In genomic region chr16:85232369-85233142, GRCh38 we compare ENCODE assay signal across 23 cellular contexts.
DNase-seq lines count a peak whose midpoint lies in the region; ATAC-seq and TF ChIP-seq lines count a peak whose summit lies in the region.
"Had no signal": no experiment of that assay in that cellular context is flagged by ENCODE, and none has a peak within 500 bp of the region (broad histone marks: within the 10 kb centered on the region; RNA-seq: fewer than 3 reads in every experiment).

No MANE protein-coding gene starts in this region.

- intact Hi-C loops in esophagus squamous epithelium (cut with DNase I) = no loop called here

- H3K4me1 ChIP-seq in gastroesophageal sphincter = peaks cover 0 to 86% (median 33%) of the 10 kb centered on the region in 3 donors
- H3K4me1 ChIP-seq in trophoblast cell (ENCODE audit: control insufficient read depth in 1 of 2, insufficient read depth in 2 of 2, low read length in 2 of 2) = peaks cover 19 to 23% of the 10 kb centered on the region in 2 experiments
- peaks cover 14 to 69% (median 23%) of the 10 kb centered on the region in 3 donors for H3K4me1 ChIP-seq in esophagus squamous epithelium

- DNase-seq in AG04450 (ENCODE audit: low read depth, low spot score) = no peak
- DNase-seq in NB4 (ENCODE audit: low read depth) = peak; percentile 59
- no peak for DNase-seq in trophoblast cell
- no peak for DNase-seq in NCI-H69 (lab: John Stamatoyannopoulos, UW)
- no peak for DNase-seq in activated naive CD4-positive, alpha-beta T cell (lab: John Stamatoyannopoulos, UW)
- no peak for DNase-seq in esophagus squamous epithelium (lab: John Stamatoyannopoulos, UW)
- DNase-seq in NCI-H146 (lab: John Stamatoyannopoulos, UW) = no peak
- DNase-seq: activated CD4-positive, alpha-beta T cell treated with anti-CD3 and anti-CD28 coated beads, Interleukin-2, amount 10 ng/mL, durations not matched to agents 7 days and 5 days; activated CD8-positive, alpha-beta memory T cell treated with anti-CD3 and anti-CD28 coated beads, Interleukin-2, amount 10 ng/mL, durations not matched to agents 7 days and 5 days; activated naive CD4-positive, alpha-beta T cell treated with anti-CD3 and anti-CD28 coated beads, Interleukin-2, amount 10 ng/mL, durations not matched to agents 7 days and 5 days; activated T-cell treated with anti-CD3 and anti-CD28 coated beads, Interleukin-2, amount 50 U/mL, for 72 hours; aorta; CD4-positive, CD25-positive, alpha-beta regulatory T cell; foreskin melanocyte; hypothalamus; NCI-H1930; NCI-H526 treated with DMSO at 0.1 percent for 48 hours; stimulated activated CD4-positive, alpha-beta T cell treated with anti-CD3 and anti-CD28 coated beads, Interleukin-12 subunit alpha, Interleukin-12 subunit beta, amount 100 ng/mL, for 4 hours; stimulated activated CD4-positive, alpha-beta T cell treated with anti-CD3 and anti-CD28 coated beads, Interleukin-4, amount 100 ng/mL, for 4 hours; stimulated activated naive CD4-positive, alpha-beta T cell had no signal

- H3K9ac ChIP-seq in trophoblast cell (ENCODE audit: low read length) = no peak overlapping the region

- H3K79me1 ChIP-seq in trophoblast cell (ENCODE audit: low read length) = peaks cover 29% of the 10 kb centered on the region

- TF ChIP-seq CTCF in AG04450 (IDR thresholded peaks at IDR 0.05; ENCODE audit: low read depth, low read length) (no peak), NB4 (IDR thresholded peaks at IDR 0.05; ENCODE audit: low read depth, low read length) (no peak), gastroesophageal sphincter (IDR thresholded peaks at IDR 0.05) (no peak), esophagus squamous epithelium (IDR thresholded peaks at IDR 0.05) (no peak)

- no peak overlapping the region for H3K14ac ChIP-seq in trophoblast cell (ENCODE audit: low read length)

- WGBS in gastroesophageal sphincter (ENCODE audit: low coverage in 1 of 2), 2 donors = 80 to 83% methylated on average over 1 to 4 of the region's 13 CpGs
- no CpG with 5 or more reads among the region's 13 CpGs for WGBS in trophoblast cell (ENCODE audit: extremely low coverage, insufficient coverage, insufficient read length)
- 55 to 81% methylated on average over 7 to 10 of the region's 13 CpGs for WGBS in esophagus squamous epithelium, 2 donors

- CTCF ChIA-PET in AG04450 (lab: Charles Lee) = interaction anchor here (1.6 kb wide), 1 partner anchor 21 kb away, joined by 6 read pairs; no protein-coding TSS in a partner anchor

- H3K23ac ChIP-seq in trophoblast cell (ENCODE audit: low read length) = no peak overlapping the region

- no peaks in the 10 kb centered on the region for H3K79me2 ChIP-seq in trophoblast cell (ENCODE audit: control insufficient read depth, insufficient read depth, low read length, poor library complexity)

- H3K9me3 ChIP-seq in AG04450 (ENCODE audit: control insufficient read depth, insufficient read depth, low read length) (no peaks in the 10 kb centered on the region; the same call in 1 of the 2 replicates), gastroesophageal sphincter (no peaks in the 10 kb centered on the region), trophoblast cell (ENCODE audit: insufficient read depth, low read depth, low read length) (no peaks in the 10 kb centered on the region), esophagus squamous epithelium (no peaks in the 10 kb centered on the region)
- H3K9me3 ChIP-seq: thoracic aorta had no signal

- H2AK5ac ChIP-seq in trophoblast cell (ENCODE audit: low read length) = no peak overlapping the region

- H4K8ac ChIP-seq in trophoblast cell (ENCODE audit: low read depth, low read length) = no peak overlapping the region

- H2BK12ac ChIP-seq in trophoblast cell (ENCODE audit: low read length) = no peak overlapping the region

- H4K91ac ChIP-seq in trophoblast cell (ENCODE audit: low read depth, low read length) = no peak overlapping the region

- TF ChIP-seq EP300 in gastroesophageal sphincter (IDR thresholded peaks at IDR 0.05) = no peak

- no peak overlapping the region for H4K12ac ChIP-seq in trophoblast cell (ENCODE audit: low read depth, low read length)

- H3K4ac ChIP-seq in trophoblast cell (ENCODE audit: low read depth, low read length) = no peak overlapping the region

- H3K27ac ChIP-seq in AG04450 (ENCODE audit: low read depth, low read length) = peak overlapping the region; percentile 11
- H3K27ac ChIP-seq in gastroesophageal sphincter = peak overlapping the region in 3 of 4 donors; percentile 7 to 45 (median 42)
- H3K27ac ChIP-seq in trophoblast cell (ENCODE audit: low read depth, low read length) = no peak overlapping the region
- H3K27ac ChIP-seq in esophagus squamous epithelium = peak overlapping the region in 2 of 4 donors; percentile 30 to 46

- H3K4me2 ChIP-seq in trophoblast cell (ENCODE audit: low read length) = no peak overlapping the region

- H2BK5ac ChIP-seq in trophoblast cell (ENCODE audit: low read depth, low read length, poor library complexity) = no peak overlapping the region

- POLR2A ChIA-PET in AG04450 (lab: Yijun Ruan, JAX) = interaction anchor here (1.3 kb wide), 1 partner anchor 30 kb away, joined by 4 read pairs; no protein-coding TSS in a partner anchor

- H3K27me3 ChIP-seq in AG04450 (ENCODE audit: control insufficient read depth, insufficient read depth, low read length) = no peaks in the 10 kb centered on the region
- H3K27me3 ChIP-seq in gastroesophageal sphincter = no peaks in the 10 kb centered on the region
- no peaks in the 10 kb centered on the region for H3K27me3 ChIP-seq in trophoblast cell (ENCODE audit: insufficient read depth, low read length)
- peaks cover 0 to 47% (median 0%) of the 10 kb centered on the region in 4 donors for H3K27me3 ChIP-seq in esophagus squamous epithelium

- H3K36me3 ChIP-seq in gastroesophageal sphincter (no peaks in the 10 kb centered on the region), trophoblast cell (ENCODE audit: control insufficient read depth in 1 of 2, insufficient read depth in 2 of 2, low read length in 2 of 2) (no peaks in the 10 kb centered on the region), esophagus squamous epithelium (no peaks in the 10 kb centered on the region)
- H3K36me3 ChIP-seq: thoracic aorta had no signal

- no peak for TF ChIP-seq POLR2A in NB4 (IDR thresholded peaks at IDR 0.05; ENCODE audit: extremely low read depth, insufficient read length)
- no peak for TF ChIP-seq POLR2A in gastroesophageal sphincter (IDR thresholded peaks at IDR 0.05)
- no peak for TF ChIP-seq POLR2A in esophagus squamous epithelium (IDR thresholded peaks at IDR 0.05)

- H2AFZ ChIP-seq in trophoblast cell (ENCODE audit: insufficient read depth, low read length, poor library complexity) = no peak overlapping the region

- no peak overlapping the region for H2BK120ac ChIP-seq in trophoblast cell (ENCODE audit: insufficient read depth, low read length, poor library complexity)

- ATAC-seq in gastroesophageal sphincter = no peak
- ATAC-seq: activated CD8-positive, alpha-beta memory T cell treated with anti-CD3 and anti-CD28 coated beads, Interleukin-2, amount 10 ng/mL, durations not matched to agents 7 days and 5 days; activated T-cell treated with anti-CD3 and anti-CD28 coated beads, Interleukin-2, amount 50 U/mL, for 72 hours had no signal

- H3K4me3 ChIP-seq in AG04450 (ENCODE audit: low read depth, low read length) = no peak overlapping the region
- H3K4me3 ChIP-seq in NB4 (ENCODE audit: low read depth, low read length) = no peak overlapping the region
- H3K4me3 ChIP-seq in gastroesophageal sphincter = no peak overlapping the region
- no peak overlapping the region for H3K4me3 ChIP-seq in trophoblast cell (ENCODE audit: low read depth, low read length)
- H3K4me3 ChIP-seq in esophagus squamous epithelium = no peak overlapping the region
- H3K4me3 ChIP-seq: lung, thoracic aorta had no signal

- peak overlapping the region; percentile 16 for H3K18ac ChIP-seq in trophoblast cell (ENCODE audit: low read length)
